Comparison of ENCODE assay signal across 21 cellular contexts in the genomic region with DNA sequence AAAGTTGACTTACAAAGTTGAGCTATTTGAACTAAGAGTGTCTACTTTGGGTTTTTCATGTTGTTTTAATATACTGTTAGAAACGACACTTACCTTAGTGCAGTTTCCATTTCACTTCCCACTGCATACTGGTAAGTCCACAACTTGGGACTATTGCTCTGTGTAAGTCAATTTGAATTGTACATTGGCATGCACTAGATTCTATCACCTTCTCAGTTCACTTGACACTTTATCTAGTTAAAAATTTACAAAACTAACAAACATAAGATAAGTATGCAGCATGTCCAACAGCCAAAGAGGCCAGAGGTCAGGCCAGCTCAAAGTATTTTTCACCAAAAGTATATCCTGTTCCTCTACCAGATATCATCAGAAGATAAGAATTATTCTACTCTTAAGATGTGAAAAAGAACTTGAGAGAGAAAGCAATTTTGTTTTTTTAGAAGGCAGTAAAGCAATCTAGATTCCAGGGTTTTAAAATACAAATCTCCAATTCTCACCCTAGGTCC.
DNase-seq lines count a peak whose midpoint lies in the region; ATAC-seq and TF ChIP-seq lines count a peak whose summit lies in the region.
"Had no signal": no experiment of that assay in that cellular context is flagged by ENCODE, and none has a peak within 500 bp of the region (broad histone marks: within the 10 kb centered on the region; RNA-seq: fewer than 3 reads in every experiment).

No MANE protein-coding gene starts in this region.

- in situ Hi-C loops in ACHN (cut with HindIII; ENCODE audit: low pct_ligation_motif_present, low pct_unique_long_range_greater_than_20kb, low sequenced_read_pairs), result no loop called here
- in situ Hi-C loops in GM23248 (cut with MboI), result no loop called here

- POLR2A ChIA-PET in HEK293T (lab: Yijun Ruan, JAX), result no interaction called here

- no peaks in the 10 kb centered on the region for H3K27me3 ChIP-seq in GM23248 (replicated peaks; ENCODE audit: insufficient read depth)

- no peaks in the 10 kb centered on the region for H3K9me2 ChIP-seq in GM23248 (ENCODE audit: insufficient read depth)

- 48 to 58% methylated on average over 1 of the region's 1 CpG for WGBS in GM23248 (ENCODE audit: low coverage in 1 of 2, low lambda C conversion rate in 2 of 2, missing lambda C conversion rate in 2 of 2), 2 experiments

- H3K4me3 ChIP-seq in choroid plexus epithelial cell (ENCODE audit: low read depth, low read length) (no peak overlapping the region), mucosa of descending colon (no peak overlapping the region), GM23248 (no peak overlapping the region)
- H3K4me3 ChIP-seq: GM12878 had no signal

- H3K9ac ChIP-seq in GM23248, result no peak overlapping the region

- no peaks in the 10 kb centered on the region for H4K20me1 ChIP-seq in GM23248 (ENCODE audit: insufficient read depth)

- H3K4me1 ChIP-seq in mucosa of descending colon (ENCODE audit: low read depth) (peaks cover 12% of the 10 kb centered on the region), GM23248 (ENCODE audit: insufficient read depth) (peaks cover 7% of the 10 kb centered on the region; the same call in 1 of the 2 replicates)

- no peak overlapping the region for H2AFZ ChIP-seq in GM23248

- ATAC-seq in GM18858 (IDR thresholded peaks at IDR 0.05; ENCODE audit: unreplicated experiment) (peak; percentile 33), mucosa of descending colon (peak; percentile 86), Right ventricle myocardium superior (ENCODE audit: poor library complexity) (no peak)
- ATAC-seq: GM12878, HCT116, SK-N-SH treated with all-trans-retinoic acid at 6 μM for 48 hours had no signal

- CTCF ChIA-PET in HEK293T (lab: Yijun Ruan, JAX), result no interaction called here

- no peaks in the 10 kb centered on the region for H3F3A ChIP-seq in GM23248 (ENCODE audit: insufficient read depth)

- H3K36me3 ChIP-seq in mucosa of descending colon (ENCODE audit: low read depth) (no peaks in the 10 kb centered on the region), GM23248 (ENCODE audit: low read depth) (no peaks in the 10 kb centered on the region)

- intact Hi-C loops in mucosa of descending colon (cut with DNase I, micrococcal nuclease), result no loop called here
- intact Hi-C loops in Right ventricle myocardium superior (cut with DNase I), result no loop called here

- DNase-seq in ACHN (peak; percentile 16), choroid plexus epithelial cell (ENCODE audit: low read depth) (peak; percentile 7), mucosa of descending colon (peak in 1 of 3 donors; percentile 37), HEK293T (ENCODE audit: extremely low spot score) (no peak), GM23248 (no peak), NCI-H2107 (lab: John Stamatoyannopoulos, UW) (no peak), Right ventricle myocardium superior (no peak)
- DNase-seq: 8988T, EL, GOT3, KG1, MV-4-11, NCI-H1417, NCI-H187 treated with DMSO at 0.1 percent for 48 hours, NCI-H226, NCI-H524 treated with DMSO at 0.1 percent for 48 hours, SIG-M5 had no signal

- H3K27ac ChIP-seq in GM23248, result no peak overlapping the region

- no peaks in the 10 kb centered on the region for H3K79me2 ChIP-seq in GM23248 (ENCODE audit: insufficient read depth)

- no peak overlapping the region for H3K4me2 ChIP-seq in GM23248 (ENCODE audit: unreplicated experiment)

- no peak for TF ChIP-seq CTCF in choroid plexus epithelial cell (conservative IDR thresholded peaks at IDR 0.05; ENCODE audit: low read depth, low read length)
- TF ChIP-seq CTCF in mucosa of descending colon (IDR thresholded peaks at IDR 0.05), result no peak

- H3K9me3 ChIP-seq in mucosa of descending colon (no peaks in the 10 kb centered on the region), GM23248 (ENCODE audit: low read depth) (no peaks in the 10 kb centered on the region)

TF ChIP-seq in HEK293T, 16 proteins besides CTCF, POLR2A, EP300 and RAD21:
- TF ChIP-seq ELF4 (IDR thresholded peaks at IDR 0.05) (no peak), ZNF384 (IDR thresholded peaks at IDR 0.05) (no peak), CTBP1 (IDR thresholded peaks at IDR 0.05; ENCODE audit: borderline replicate concordance) (no peak), SP1 (IDR thresholded peaks at IDR 0.05) (no peak), L3MBTL2 (conservative IDR thresholded peaks at IDR 0.05) (no peak), HDGF (IDR thresholded peaks at IDR 0.05; ENCODE audit: borderline replicate concordance) (no peak), FOXK2 (IDR thresholded peaks at IDR 0.05) (no peak), BHLHE40 (IDR thresholded peaks at IDR 0.05; ENCODE audit: borderline replicate concordance) (no peak), SUZ12 (IDR thresholded peaks at IDR 0.05) (no peak)
- TF ChIP-seq, protein P1, sequence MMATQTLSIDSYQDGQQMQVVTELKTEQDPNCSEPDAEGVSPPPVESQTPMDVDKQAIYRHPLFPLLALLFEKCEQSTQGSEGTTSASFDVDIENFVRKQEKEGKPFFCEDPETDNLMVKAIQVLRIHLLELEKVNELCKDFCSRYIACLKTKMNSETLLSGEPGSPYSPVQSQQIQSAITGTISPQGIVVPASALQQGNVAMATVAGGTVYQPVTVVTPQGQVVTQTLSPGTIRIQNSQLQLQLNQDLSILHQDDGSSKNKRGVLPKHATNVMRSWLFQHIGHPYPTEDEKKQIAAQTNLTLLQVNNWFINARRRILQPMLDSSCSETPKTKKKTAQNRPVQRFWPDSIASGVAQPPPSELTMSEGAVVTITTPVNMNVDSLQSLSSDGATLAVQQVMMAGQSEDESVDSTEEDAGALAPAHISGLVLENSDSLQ (IDR thresholded peaks at IDR 0.05), result no peak

Comparison
In these comparisons a context has a peak if more than half of its experiments do, and no peak if none do; other contexts are left out.
1. DNase-seq: peak in ACHN (single experiment) and choroid plexus epithelial cell (single experiment); none in HEK293T (single experiment), GM23248 (single experiment), NCI-H2107 (single experiment) and Right ventricle myocardium superior (single experiment).